17 cellular contexts compared by ENCODE assay signal in genomic region chr1:3184666-3185065, GRCh38.
DNase-seq lines count a peak whose midpoint lies in the region; ATAC-seq, FAIRE-seq and TF ChIP-seq lines count a peak whose summit lies in the region.
"Had no signal": no experiment of that assay in that cellular context is flagged by ENCODE, and none has a peak within 500 bp of the region (broad histone marks: within the 10 kb centered on the region; RNA-seq: fewer than 3 reads in every experiment).

No MANE protein-coding gene starts in this region.

- no peak for TF ChIP-seq RAD21 in H1 (IDR thresholded peaks at IDR 0.05 in 1 of 2, conservative IDR thresholded peaks at IDR 0.05 in 1 of 2; ENCODE audit: low read depth in 2 of 2, low read length in 2 of 2)

- no peaks in the 10 kb centered on the region; a peak in 1 of 8 replicates for H3K36me3 ChIP-seq in H1 (ENCODE audit: control insufficient read depth in 2 of 4, insufficient read depth in 4 of 4, low read length in 3 of 4)
- peaks cover 0 to 8% of the 10 kb centered on the region in 2 donors for H3K36me3 ChIP-seq in neuronal stem cell (replicated peaks in 1 of 2; ENCODE audit: control insufficient read depth in 2 of 2, insufficient read depth in 2 of 2, low read length in 2 of 2)
- H3K36me3 ChIP-seq in effector memory CD4-positive, alpha-beta T cell (ENCODE audit: control insufficient read depth, insufficient read depth, low read length): no peaks in the 10 kb centered on the region

- H3K23me2 ChIP-seq in H9 (ENCODE audit: insufficient read length, low read depth, low read length, poor library complexity, severe bottlenecking) (peaks cover 4% of the 10 kb centered on the region), H1 (ENCODE audit: low read depth, low read length) (no peaks in the 10 kb centered on the region)

- no peak overlapping the region for H3K27ac ChIP-seq in H9 (ENCODE audit: insufficient read length, low read depth, low read length)
- no peak overlapping the region for H3K27ac ChIP-seq in H1 (ENCODE audit: low read depth, low read length)
- H3K27ac ChIP-seq in neuronal stem cell (replicated peaks; ENCODE audit: low read length): no peak overlapping the region
- no peak overlapping the region for H3K27ac ChIP-seq in effector memory CD4-positive, alpha-beta T cell (ENCODE audit: insufficient read depth, low read length, poor library complexity, severe bottlenecking)

- H3K23ac ChIP-seq in H9 (ENCODE audit: insufficient read length, low read depth, low read length) (no peak overlapping the region), H1 (ENCODE audit: insufficient read length) (no peak overlapping the region), neuronal stem cell (ENCODE audit: low read depth, low read length, poor library complexity) (peak overlapping the region; percentile 81)

- H3K4ac ChIP-seq in H9 (ENCODE audit: low read depth, low read length) (no peak overlapping the region), H1 (replicated peaks; ENCODE audit: insufficient read length, low read depth, low read length) (no peak overlapping the region), neuronal stem cell (ENCODE audit: low read length) (no peak overlapping the region)

- peaks cover 3% of the 10 kb centered on the region for H3K27me3 Mint-ChIP-seq in H9 (ENCODE audit: low read depth)
- H3K27me3 Mint-ChIP-seq in type B pancreatic cell: peaks cover 26% of the 10 kb centered on the region

- peak overlapping the region; percentile 53; the same call in 1 of the 2 replicates for H3K14ac ChIP-seq in H9 (ENCODE audit: insufficient read depth, low read length)
- no peak overlapping the region for H3K14ac ChIP-seq in H1 (ENCODE audit: insufficient read length)
- peak overlapping the region; percentile 85 for H3K14ac ChIP-seq in neuronal stem cell (ENCODE audit: low read length)

- H3K18ac ChIP-seq in H9 (ENCODE audit: insufficient read length, low read depth, low read length): no peak overlapping the region
- H3K18ac ChIP-seq in H1 (ENCODE audit: extremely low read depth, low read length): no peak overlapping the region
- peak overlapping the region; percentile 79 for H3K18ac ChIP-seq in neuronal stem cell (ENCODE audit: low read length)

- H2AFZ ChIP-seq in H9 (ENCODE audit: low read length): no peak overlapping the region
- no peak overlapping the region for H2AFZ ChIP-seq in H1 (ENCODE audit: low read length)
- H2AFZ ChIP-seq in neuronal stem cell (ENCODE audit: low read length): no peak overlapping the region

- H2BK20ac ChIP-seq in H9 (ENCODE audit: low read depth, low read length, poor library complexity, severe bottlenecking) (no peak overlapping the region), H1 (ENCODE audit: low read length) (no peak overlapping the region)

- H3K4me3 Mint-ChIP-seq in H9: no peak overlapping the region
- H3K4me3 Mint-ChIP-seq in type B pancreatic cell: no peak overlapping the region
- H3K4me3 Mint-ChIP-seq: B cell; CD8-positive, alpha-beta memory T cell; IgD-negative memory B cell had no signal

- H4K8ac ChIP-seq in H9 (replicated peaks; ENCODE audit: insufficient read length, low read depth, low read length): no peak overlapping the region
- no peak overlapping the region; the same call in 1 of the 2 replicates for H4K8ac ChIP-seq in H1 (ENCODE audit: extremely low read depth, insufficient read depth, low read length)
- H4K8ac ChIP-seq in neuronal stem cell (ENCODE audit: low read depth, low read length): no peak overlapping the region

- H3K4me1 Mint-ChIP-seq in H9: peaks cover 5 to 14% of the 10 kb centered on the region in 2 experiments; a peak in 3 of 4 replicates
- peaks cover 41% of the 10 kb centered on the region for H3K4me1 Mint-ChIP-seq in type B pancreatic cell (ENCODE audit: unreplicated experiment)
- H3K4me1 Mint-ChIP-seq: B cell; CD8-positive, alpha-beta memory T cell; IgD-negative memory B cell had no signal

- ATAC-seq in GM19023 (IDR thresholded peaks at IDR 0.05; ENCODE audit: unreplicated experiment): no peak

- no peak overlapping the region for H3K4me2 ChIP-seq in H9 (ENCODE audit: insufficient read depth, insufficient read length, low read length)
- H3K4me2 ChIP-seq in H1 (ENCODE audit: insufficient read depth in 1 of 2, low read depth in 2 of 2, low read length in 2 of 2): no peak overlapping the region
- H3K4me2 ChIP-seq in neuronal stem cell (ENCODE audit: insufficient read depth, low read length, poor library complexity, severe bottlenecking): no peak overlapping the region

- no peaks in the 10 kb centered on the region for H3K36me3 Mint-ChIP-seq in H9 (ENCODE audit: insufficient read depth in 1 of 3, low read depth in 3 of 3)
- no peaks in the 10 kb centered on the region for H3K36me3 Mint-ChIP-seq in type B pancreatic cell
- H3K36me3 Mint-ChIP-seq: CD14-positive monocyte; CD8-positive, alpha-beta memory T cell; IgD-negative memory B cell had no signal

- no peak for FAIRE-seq in H1 (lab: Jason Lieb, UNC)
- FAIRE-seq: A204.1, GM12892 had no signal

- no peaks in the 10 kb centered on the region for H3K27me3 ChIP-seq in H9 (ENCODE audit: insufficient read depth, low read length)
- no peaks in the 10 kb centered on the region for H3K27me3 ChIP-seq in H1 (replicated peaks in 1 of 4; ENCODE audit: control insufficient read depth in 3 of 4, extremely low read depth in 1 of 4, insufficient read depth in 3 of 4, low read length in 3 of 4)
- H3K27me3 ChIP-seq in neuronal stem cell (ENCODE audit: control insufficient read depth in 3 of 3, insufficient read depth in 3 of 3, low read depth in 1 of 3, low read length in 3 of 3): peaks cover 0 to 28% (median 0%) of the 10 kb centered on the region in 3 experiments
- peaks cover 4% of the 10 kb centered on the region for H3K27me3 ChIP-seq in effector memory CD4-positive, alpha-beta T cell (replicated peaks; ENCODE audit: control insufficient read depth, insufficient read depth, low read length, poor library complexity, severe bottlenecking)

- H2BK5ac ChIP-seq in H9 (ENCODE audit: insufficient read length, low read length) (no peak overlapping the region), H1 (ENCODE audit: low read depth, low read length) (no peak overlapping the region), neuronal stem cell (ENCODE audit: low read length) (peak overlapping the region; percentile 8)

- H2AK5ac ChIP-seq in H9 (ENCODE audit: insufficient read length, low read length) (no peak overlapping the region), H1 (ENCODE audit: low read depth, low read length) (no peak overlapping the region), neuronal stem cell (ENCODE audit: low read depth, low read length) (peak overlapping the region; percentile 94)

- H3K9ac ChIP-seq in H9 (ENCODE audit: extremely low read depth, insufficient read length, low read length) (no peak overlapping the region), H1 (replicated peaks in 1 of 4; ENCODE audit: extremely low read depth in 1 of 4, low read depth in 3 of 4, low read length in 3 of 4) (no peak overlapping the region), neuronal stem cell (ENCODE audit: low read depth, low read length, poor library complexity) (no peak overlapping the region)

- H3K9me3 ChIP-seq in H9 (ENCODE audit: control insufficient read depth, low read depth, low read length) (peaks cover 4% of the 10 kb centered on the region), H1 (ENCODE audit: insufficient read depth in 2 of 2, low read depth in 1 of 2, low read length in 1 of 2) (peaks cover 11 to 12% of the 10 kb centered on the region in 2 experiments; a peak in 3 of 4 replicates), neuronal stem cell (replicated peaks in 1 of 2; ENCODE audit: control insufficient read depth in 2 of 2, insufficient read depth in 1 of 2, low read depth in 1 of 2, low read length in 2 of 2) (peaks cover 5 to 6% of the 10 kb centered on the region in 2 donors)
- H3K9me3 ChIP-seq in effector memory CD4-positive, alpha-beta T cell (ENCODE audit: control insufficient read depth, low read length): no peaks in the 10 kb centered on the region
- H3K9me3 ChIP-seq: Caco-2 had no signal

- H4K20me1 ChIP-seq in H9 (ENCODE audit: control insufficient read depth, insufficient read depth, insufficient read length): no peaks in the 10 kb centered on the region
- H4K20me1 ChIP-seq in H1 (replicated peaks in 1 of 2; ENCODE audit: control insufficient read depth in 1 of 2, insufficient read depth in 2 of 2, low read length in 2 of 2): peaks cover 0 to 2% of the 10 kb centered on the region in 2 experiments

- no peak overlapping the region for H3K4me3 ChIP-seq in H1 (ENCODE audit: extremely low read depth in 1 of 4, insufficient read depth in 2 of 4, low read depth in 3 of 4, low read length in 4 of 4)
- no peak overlapping the region for H3K4me3 ChIP-seq in neuronal stem cell (ENCODE audit: low read length in 2 of 2)
- no peak overlapping the region for H3K4me3 ChIP-seq in effector memory CD4-positive, alpha-beta T cell (ENCODE audit: insufficient read depth, low read depth, low read length, poor library complexity, severe bottlenecking)

- DNase-seq in H9 (no peak), H1 (ENCODE audit: low read depth in 1 of 2, low spot score in 2 of 2) (no peak), neuronal stem cell (ENCODE audit: low spot score) (no peak), type B pancreatic cell (ENCODE audit: extremely low spot score, unreplicated experiment) (no peak), kidney glomerular epithelial cell (lab: John Stamatoyannopoulos, UW) (no peak)
- DNase-seq in effector memory CD4-positive, alpha-beta T cell: no peak
- DNase-seq: Caco-2; CD8-positive, alpha-beta memory T cell; DND-41; GDM1; H7 had no signal

- no peaks in the 10 kb centered on the region for H3K79me2 ChIP-seq in H9 (ENCODE audit: insufficient read depth, low read length)
- H3K79me2 ChIP-seq in H1 (ENCODE audit: control insufficient read depth in 1 of 2, insufficient read depth in 2 of 2, low read length in 2 of 2): no peaks in the 10 kb centered on the region

- H2BK12ac ChIP-seq in H9 (ENCODE audit: insufficient read length, low read depth, low read length) (no peak overlapping the region), H1 (ENCODE audit: low read depth, low read length) (no peak overlapping the region), neuronal stem cell (ENCODE audit: low read length) (peak overlapping the region; percentile 14)

- POLR2A ChIA-PET in H1 (lab: Charles Lee; ENCODE audit: partially characterized antibody): no interaction called here

- no peak overlapping the region for H3K56ac ChIP-seq in H9 (ENCODE audit: insufficient read length, low read depth, low read length)
- H3K56ac ChIP-seq in H1 (replicated peaks; ENCODE audit: insufficient read length, low read depth, low read length): no peak overlapping the region

- no peak overlapping the region for H3T11ph ChIP-seq in H9 (ENCODE audit: low read length)

- no peak overlapping the region for H2BK120ac ChIP-seq in H9 (ENCODE audit: low read depth, low read length, poor library complexity, severe bottlenecking)
- H2BK120ac ChIP-seq in H1 (replicated peaks; ENCODE audit: low read depth, low read length): no peak overlapping the region
- peak overlapping the region; percentile 11 for H2BK120ac ChIP-seq in neuronal stem cell (ENCODE audit: low read depth, low read length)

- no peak overlapping the region for H4K91ac ChIP-seq in H9 (ENCODE audit: insufficient read length, low read depth, low read length)
- H4K91ac ChIP-seq in H1 (replicated peaks; ENCODE audit: insufficient read length, low read length): no peak overlapping the region
- H4K91ac ChIP-seq in neuronal stem cell (ENCODE audit: low read depth, low read length, poor library complexity): no peak overlapping the region

- no CpG with 5 or more reads among the region's 20 CpGs for WGBS in H9 (ENCODE audit: extremely low coverage, insufficient read length, low lambda C conversion rate)
- 81% methylated on average over 16 of the region's 20 CpGs; no CpG with 5 or more reads in 1 of the 2 experiments for WGBS in H1 (ENCODE audit: extremely low coverage in 1 of 2, insufficient coverage in 1 of 2, insufficient read length in 1 of 2, insufficient replicate concordance in 2 of 2, low coverage in 1 of 2, low lambda C conversion rate in 2 of 2, missing lambda C conversion rate in 1 of 2), 2 experiments
- no CpG with 5 or more reads among the region's 20 CpGs for WGBS in neuronal stem cell (ENCODE audit: extremely low coverage in 2 of 2, insufficient read length in 2 of 2, insufficient replicate concordance in 1 of 2), 2 donors

- TF ChIP-seq CTCF in H9 (conservative IDR thresholded peaks at IDR 0.05) (no peak), H1 (IDR thresholded peaks at IDR 0.05; ENCODE audit: control extremely low read depth in 1 of 3, insufficient read depth in 1 of 3, low read depth in 1 of 3, low read length in 3 of 3) (no peak), type B pancreatic cell (conservative IDR thresholded peaks at IDR 0.05) (no peak)

- peak overlapping the region in 2 of 3 experiments; percentile 28 to 65; a peak in 2 of 7 replicates for H3K27ac Mint-ChIP-seq in H9
- H3K27ac Mint-ChIP-seq in type B pancreatic cell: peak overlapping the region; percentile 21
- H3K27ac Mint-ChIP-seq: B cell; CD14-positive monocyte; CD8-positive, alpha-beta memory T cell had no signal

- H2BK15ac ChIP-seq in H9 (ENCODE audit: low read depth, low read length) (no peak overlapping the region), H1 (ENCODE audit: low read length) (peak overlapping the region; percentile 92; the same call in 1 of the 2 replicates), neuronal stem cell (ENCODE audit: low read length) (peak overlapping the region; percentile 56)

- TF ChIP-seq EP300 in H1 (IDR thresholded peaks at IDR 0.05; ENCODE audit: borderline replicate concordance in 1 of 2, low read depth in 2 of 2, low read length in 2 of 2): no peak

- H3K79me1 ChIP-seq in H9 (ENCODE audit: insufficient read depth, low read depth, low read length, poor library complexity, severe bottlenecking) (no peaks in the 10 kb centered on the region), H1 (ENCODE audit: low read depth, low read length) (no peaks in the 10 kb centered on the region), neuronal stem cell (ENCODE audit: low read depth, low read length) (peaks cover 2% of the 10 kb centered on the region)

- TF ChIP-seq POLR2A in H1 (IDR thresholded peaks at IDR 0.05; ENCODE audit: control extremely low read depth in 1 of 2, low read depth in 2 of 2, low read length in 2 of 2): no peak

- H3K9me3 Mint-ChIP-seq in H9: no peaks in the 10 kb centered on the region
- H3K9me3 Mint-ChIP-seq in type B pancreatic cell: no peaks in the 10 kb centered on the region
- H3K9me3 Mint-ChIP-seq: CD8-positive, alpha-beta memory T cell; IgD-negative memory B cell had no signal

- CTCF ChIA-PET in H1 (lab: Charles Lee; ENCODE audit: partially characterized antibody): no interaction called here

- H3K4me1 ChIP-seq in H9 (ENCODE audit: insufficient read depth, low read length) (no peaks in the 10 kb centered on the region), H1 (replicated peaks in 1 of 4; ENCODE audit: control insufficient read depth in 3 of 4, insufficient read depth in 4 of 4, low read length in 3 of 4) (no peaks in the 10 kb centered on the region; a peak in 1 of 7 replicates), neuronal stem cell (ENCODE audit: control insufficient read depth in 2 of 2, insufficient read depth in 1 of 2, low read depth in 1 of 2, low read length in 2 of 2) (peaks cover 0 to 17% of the 10 kb centered on the region in 2 donors)
- no peaks in the 10 kb centered on the region for H3K4me1 ChIP-seq in effector memory CD4-positive, alpha-beta T cell (ENCODE audit: control insufficient read depth, insufficient read depth, low read length, poor library complexity, severe bottlenecking)

- no peak overlapping the region for H4K5ac ChIP-seq in H9 (ENCODE audit: insufficient read length, low read depth, low read length)
- H4K5ac ChIP-seq in H1 (ENCODE audit: insufficient read length, low read depth, low read length): no peak overlapping the region
